In the genomic region with DNA sequence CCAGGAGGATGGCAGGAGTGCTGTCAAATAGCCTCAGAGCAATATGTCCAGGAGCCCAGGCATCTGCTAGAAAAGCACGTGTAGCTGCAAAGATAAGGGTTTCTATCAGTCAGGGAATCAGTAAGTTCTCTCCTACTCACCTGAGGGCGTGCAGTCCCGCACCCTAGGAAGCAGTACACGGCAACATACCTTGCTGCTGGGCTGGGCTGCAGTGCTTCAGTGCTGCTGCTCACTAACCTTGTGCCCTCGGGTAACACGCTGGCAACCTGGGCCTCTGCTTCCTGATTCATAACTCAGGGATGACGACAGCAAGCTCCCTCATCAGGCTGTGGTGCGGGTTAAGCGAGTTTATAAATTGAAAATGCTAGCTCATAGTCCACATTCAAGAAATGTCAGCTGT, we compare ENCODE assay signal across 13 cellular contexts. TPM values are rescaled to one million over a fixed set of nuclear protein-coding genes. Genes with fewer than 3 reads are reported as not detected.
A peak's percentile ranks its signal among the peaks of the same experiment; 100 is the strongest.
DNase-seq lines count a peak whose midpoint lies in the region; TF ChIP-seq lines count a peak whose summit lies in the region.
"Had no signal": no experiment of that assay in that cellular context is flagged by ENCODE, and none has a peak within 500 bp of the region (broad histone marks: within the 10 kb centered on the region; RNA-seq: fewer than 3 reads in every experiment).

No MANE protein-coding gene starts in this region.

- no peak overlapping the region for H3K4me3 ChIP-seq in Peyer's patch
- H3K4me3 ChIP-seq in esophagus squamous epithelium: no peak overlapping the region
- H3K4me3 ChIP-seq in prostate gland: no peak overlapping the region
- H3K4me3 ChIP-seq: psoas muscle had no signal

- H3K27ac ChIP-seq in Peyer's patch (peak overlapping the region in 1 of 4 donors; percentile 30), esophagus squamous epithelium (peak overlapping the region; percentile 11 to 81 (median 64)), prostate gland (no peak overlapping the region)
- H3K27ac ChIP-seq: 22Rv1, psoas muscle had no signal

- H3K36me3 ChIP-seq in Peyer's patch (no peaks in the 10 kb centered on the region), esophagus squamous epithelium (no peaks in the 10 kb centered on the region), prostate gland (no peaks in the 10 kb centered on the region)

- TF ChIP-seq CTCF in Peyer's patch (IDR thresholded peaks at IDR 0.05) (peak in 1 of 6 experiments; percentile 10), esophagus squamous epithelium (IDR thresholded peaks at IDR 0.05) (no peak), prostate gland (IDR thresholded peaks at IDR 0.05) (no peak)

- POLR2A ChIA-PET in HEK293T (lab: Yijun Ruan, JAX): interaction anchor here (1.2 kb wide), 1 partner anchor 17 kb away, joined by 4 read pairs; no protein-coding TSS in a partner anchor

- no peaks in the 10 kb centered on the region for H3K9me3 ChIP-seq in Peyer's patch
- H3K9me3 ChIP-seq in esophagus squamous epithelium: no peaks in the 10 kb centered on the region
- no peaks in the 10 kb centered on the region for H3K9me3 ChIP-seq in prostate gland
- H3K9me3 ChIP-seq: psoas muscle had no signal

- WGBS in esophagus squamous epithelium, 2 donors: 11 to 29% methylated on average over 6 to 9 of the region's 9 CpGs
- 33% methylated on average over 9 of the region's 9 CpGs for WGBS in prostate gland

- H3K27me3 ChIP-seq in Peyer's patch (no peaks in the 10 kb centered on the region), esophagus squamous epithelium (peaks cover 0 to 87% (median 0%) of the 10 kb centered on the region in 4 donors), prostate gland (replicated peaks; ENCODE audit: insufficient read depth) (no peaks in the 10 kb centered on the region)

- CTCF ChIA-PET in HEK293T (lab: Yijun Ruan, JAX): no interaction called here

- intact Hi-C loops in esophagus squamous epithelium (cut with DNase I) (no loop called here), prostate gland (cut with DNase I) (no loop called here)

- H3K4me1 ChIP-seq in Peyer's patch (no peaks in the 10 kb centered on the region), esophagus squamous epithelium (peaks cover 6 to 15% (median 8%) of the 10 kb centered on the region in 3 donors), prostate gland (replicated peaks) (no peaks in the 10 kb centered on the region)
- H3K4me1 ChIP-seq: psoas muscle had no signal

- DNase-seq in DMS 273 (lab: John Stamatoyannopoulos, UW; ENCODE audit: unreplicated experiment): peak; percentile 35
- no peak for DNase-seq in DMS 273 treated with DMSO at 0.1 percent for 48 hours (lab: John Stamatoyannopoulos, UW)
- DNase-seq in Peyer's patch: peak in 2 of 3 donors; percentile 76 to 84
- DNase-seq in esophagus squamous epithelium (lab: John Stamatoyannopoulos, UW): no peak
- peak; percentile 29 for DNase-seq in prostate gland (ENCODE audit: low spot score)
- DNase-seq in HEK293T (ENCODE audit: extremely low spot score): no peak
- DNase-seq in HK-2 (ENCODE audit: unreplicated experiment): no peak
- DNase-seq in activated CD4-positive, CD25-positive, alpha-beta regulatory T cell treated with anti-CD3 and anti-CD28 coated beads, Interleukin-2, amount 50 U/mL, for 72 hours: no peak
- DNase-seq: activated naive CD8-positive, alpha-beta T cell treated with anti-CD3 and anti-CD28 coated beads for 36 hours; NCI-H1417 treated with DMSO at 0.1 percent for 48 hours; psoas muscle; Right ventricle myocardium superior had no signal

- TF ChIP-seq POLR2A in Peyer's patch (IDR thresholded peaks at IDR 0.05): peak in 1 of 2 donors; percentile 20
- no peak for TF ChIP-seq POLR2A in esophagus squamous epithelium (IDR thresholded peaks at IDR 0.05)
- TF ChIP-seq POLR2A in prostate gland (IDR thresholded peaks at IDR 0.05): no peak

TF ChIP-seq in HEK293T, 16 proteins besides CTCF, POLR2A, EP300 and RAD21:
- no peak for TF ChIP-seq CTBP1 (IDR thresholded peaks at IDR 0.05; ENCODE audit: borderline replicate concordance)
- TF ChIP-seq LEF1 (IDR thresholded peaks at IDR 0.05; ENCODE audit: borderline replicate concordance): no peak
- no peak for TF ChIP-seq ELF4 (IDR thresholded peaks at IDR 0.05)
- no peak for TF ChIP-seq ARNT (IDR thresholded peaks at IDR 0.05)
- no peak for TF ChIP-seq TARDBP (IDR thresholded peaks at IDR 0.05)

RNA-seq across cellular contexts. Expression of a gene that starts 29.5 kb away (rescaled TPM):
- total RNA-seq in Peyer's patch (10 to 100 TPM; 21.7 to 27.7 (median 24.8) TPM), esophagus squamous epithelium (10 to 100 TPM; 24.1 to 41.5 (median 30.4) TPM), prostate gland (10 to 100 TPM; 31.6 to 54.0 TPM)

Comparison
In these comparisons a context has a peak if more than half of its experiments do, and no peak if none do; other contexts are left out.
1. DNase-seq: peak in DMS 273 (single experiment), Peyer's patch (2 of 3) and prostate gland (single experiment); none in DMS 273 treated with DMSO at 0.1 percent for 48 hours (single experiment), esophagus squamous epithelium (single experiment), HEK293T (single experiment), HK-2 (single experiment) and activated CD4-positive, CD25-positive, alpha-beta regulatory T cell treated with anti-CD3 and anti-CD28 coated beads, Interleukin-2, amount 50 U/mL, for 72 hours (single experiment).
2. H3K27ac ChIP-seq: peak in esophagus squamous epithelium (4 of 4); none in prostate gland (0 of 2).